ENCODE assay signal across 26 cellular contexts in genomic region chr3:33331414-33331813, GRCh38. TPM values are rescaled to one million over a fixed set of nuclear protein-coding genes. Genes with fewer than 3 reads are reported as not detected.
DNase-seq lines count a peak whose midpoint lies in the region; TF ChIP-seq lines count a peak whose summit lies in the region.
"Had no signal": no experiment of that assay in that cellular context is flagged by ENCODE, and none has a peak within 500 bp of the region (broad histone marks: within the 10 kb centered on the region; RNA-seq: fewer than 3 reads in every experiment).

No MANE protein-coding gene starts in this region.

- H3K27ac Mint-ChIP-seq in endodermal cell: no peak overlapping the region
- H3K27ac Mint-ChIP-seq: activated naive CD8-positive, alpha-beta T cell treated with anti-CD3 and anti-CD28 coated beads, Interleukin-2, amount 50 U/mL, for 24 hours; naive thymus-derived CD4-positive, alpha-beta T cell; T-helper 1 cell treated with Interleukin-12 subunit alpha and Interleukin-12 subunit beta and Interleukin-4 antibody, amounts not matched to agents 30 μg/mL and 1 μg/mL, for 36 hours had no signal

- H3K27me3 Mint-ChIP-seq in endodermal cell (ENCODE audit: insufficient read depth): no peaks in the 10 kb centered on the region

- TF ChIP-seq CTCF in endodermal cell (conservative IDR thresholded peaks at IDR 0.05): no peak

- no peaks in the 10 kb centered on the region for H3K4me1 Mint-ChIP-seq in endodermal cell
- H3K4me1 Mint-ChIP-seq: activated naive CD8-positive, alpha-beta T cell treated with anti-CD3 and anti-CD28 coated beads, Interleukin-2, amount 50 U/mL, for 24 hours; naive thymus-derived CD4-positive, alpha-beta T cell had no signal

- WGBS in endodermal cell (ENCODE audit: insufficient coverage in 1 of 2, insufficient read length in 1 of 2), 2 experiments: 93 to 100% methylated on average over 1 to 2 of the region's 2 CpGs

- H3K36me3 ChIP-seq in endodermal cell (ENCODE audit: control insufficient read depth, insufficient read depth, low read length): no peaks in the 10 kb centered on the region
- H3K36me3 ChIP-seq: BE2C, breast epithelium, HAP-1, heart right ventricle, left lung, Peyer's patch, SJCRH30 had no signal

- H3K27me3 ChIP-seq in endodermal cell (ENCODE audit: control insufficient read depth, insufficient read depth, low read length, poor library complexity, severe bottlenecking): no peaks in the 10 kb centered on the region
- H3K27me3 ChIP-seq: BE2C, breast epithelium, heart right ventricle, left lung, Peyer's patch, SJCRH30 had no signal

- peak; percentile 75 for DNase-seq in EH (ENCODE audit: low read depth)
- DNase-seq in amniotic epithelial cell (ENCODE audit: low read depth): peak; percentile 31
- peak; percentile 22 for DNase-seq in fibroblast of the conjunctiva (ENCODE audit: low read depth)
- DNase-seq in NCI-H774 (lab: John Stamatoyannopoulos, UW): no peak
- no peak for DNase-seq in Ammon's horn (ENCODE audit: low spot score)
- DNase-seq in SHP77 (lab: John Stamatoyannopoulos, UW): no peak
- DNase-seq in endodermal cell: no peak
- DNase-seq: activated CD4-positive, alpha-beta T cell treated with anti-CD3 and anti-CD28 coated beads for 1 hour; activated gamma-delta T cell; activated naive CD8-positive, alpha-beta T cell treated with anti-CD3 and anti-CD28 coated beads, Interleukin-2, amount 50 U/mL, for 24 hours; BE2C; DMS79; heart right ventricle; left lung; MV-4-11; naive thymus-derived CD4-positive, alpha-beta T cell; NCI-H146; occipital lobe; Peyer's patch; right cardiac atrium; SJCRH30; stimulated activated naive CD8-positive, alpha-beta T cell treated with anti-CD3 and anti-CD28 coated beads, Interleukin-15, Interleukin-2, amounts not matched to agents 100 U/mL and 50 U/mL, for 24 hours had no signal

- peaks cover 18% of the 10 kb centered on the region for H3K9me3 Mint-ChIP-seq in endodermal cell

- peaks cover 15% of the 10 kb centered on the region for H3K9me3 ChIP-seq in endodermal cell (ENCODE audit: control insufficient read depth, low read length)
- H3K9me3 ChIP-seq: BE2C, HAP-1, SJCRH30 had no signal

- no peak overlapping the region for H3K27ac ChIP-seq in endodermal cell (ENCODE audit: low read depth, low read length)
- H3K27ac ChIP-seq: breast epithelium, coronary artery, heart right ventricle, left lung, Peyer's patch, SJCRH30 had no signal

- no peaks in the 10 kb centered on the region for H3K4me1 ChIP-seq in endodermal cell (ENCODE audit: control insufficient read depth, insufficient read depth, low read length)
- H3K4me1 ChIP-seq: BE2C, breast epithelium, HAP-1, heart right ventricle, left lung, Peyer's patch, SJCRH30 had no signal

- no peak overlapping the region for H3K4me3 ChIP-seq in endodermal cell (ENCODE audit: low read length)
- H3K4me3 ChIP-seq: breast epithelium, coronary artery, HAP-1, heart right ventricle, left lung, Peyer's patch, SJCRH30 had no signal

- no peak overlapping the region for H3K4me3 Mint-ChIP-seq in endodermal cell
- H3K4me3 Mint-ChIP-seq: activated naive CD8-positive, alpha-beta T cell treated with anti-CD3 and anti-CD28 coated beads, Interleukin-2, amount 50 U/mL, for 24 hours; naive thymus-derived CD4-positive, alpha-beta T cell; T-helper 1 cell treated with Interleukin-12 subunit alpha and Interleukin-12 subunit beta and Interleukin-4 antibody, amounts not matched to agents 30 μg/mL and 1 μg/mL, for 36 hours had no signal

- no peak overlapping the region for H3K9ac ChIP-seq in endodermal cell (ENCODE audit: extremely low read depth, low read length, poor library complexity, severe bottlenecking)

- H3K36me3 Mint-ChIP-seq in endodermal cell (ENCODE audit: low read depth): peaks cover 22% of the 10 kb centered on the region

RNA-seq across cellular contexts. Expression of gene FBXL2, which starts 54.2 kb away (rescaled TPM):
- total RNA-seq in endodermal cell: 10 to 100 TPM; 12.4 to 18.2 TPM
- polyA plus RNA-seq in endodermal cell (2013, experiment 1 of 2): 15.1 TPM
- polyA plus RNA-seq in endodermal cell (2013, experiment 2 of 2): 15.7 TPM
- total RNA-seq: naive thymus-derived CD4-positive, alpha-beta T cell had no signal

Comparison
In these comparisons a context has a peak if more than half of its experiments do, and no peak if none do; other contexts are left out.
1. DNase-seq: peak in EH (single experiment), amniotic epithelial cell (single experiment) and fibroblast of the conjunctiva (single experiment); none in NCI-H774 (single experiment), Ammon's horn (single experiment), SHP77 (0 of 2) and endodermal cell (single experiment).